Comparison of ENCODE assay signal across 1 cellular context in genomic region chr16:31427441-31428276, GRCh38.
TF ChIP-seq lines count a peak whose summit lies in the region.

No MANE protein-coding gene starts in this region.

TF ChIP-seq in GM23338, 12 proteins besides CTCF, POLR2A, EP300 and RAD21 (continued from another document):
- TF ChIP-seq ZNF462 (CRISPR knock-in tag; IDR thresholded peaks at IDR 0.05) (no peak), POLR2AphosphoS5 (IDR thresholded peaks at IDR 0.05; ENCODE audit: low read depth) (no peak), REST (IDR thresholded peaks at IDR 0.05; ENCODE audit: unreplicated experiment) (no peak), EZH2 (IDR thresholded peaks at IDR 0.05; ENCODE audit: low read depth, unreplicated experiment) (no peak)
